ENCODE assay signal across 22 cellular contexts in the genomic region with DNA sequence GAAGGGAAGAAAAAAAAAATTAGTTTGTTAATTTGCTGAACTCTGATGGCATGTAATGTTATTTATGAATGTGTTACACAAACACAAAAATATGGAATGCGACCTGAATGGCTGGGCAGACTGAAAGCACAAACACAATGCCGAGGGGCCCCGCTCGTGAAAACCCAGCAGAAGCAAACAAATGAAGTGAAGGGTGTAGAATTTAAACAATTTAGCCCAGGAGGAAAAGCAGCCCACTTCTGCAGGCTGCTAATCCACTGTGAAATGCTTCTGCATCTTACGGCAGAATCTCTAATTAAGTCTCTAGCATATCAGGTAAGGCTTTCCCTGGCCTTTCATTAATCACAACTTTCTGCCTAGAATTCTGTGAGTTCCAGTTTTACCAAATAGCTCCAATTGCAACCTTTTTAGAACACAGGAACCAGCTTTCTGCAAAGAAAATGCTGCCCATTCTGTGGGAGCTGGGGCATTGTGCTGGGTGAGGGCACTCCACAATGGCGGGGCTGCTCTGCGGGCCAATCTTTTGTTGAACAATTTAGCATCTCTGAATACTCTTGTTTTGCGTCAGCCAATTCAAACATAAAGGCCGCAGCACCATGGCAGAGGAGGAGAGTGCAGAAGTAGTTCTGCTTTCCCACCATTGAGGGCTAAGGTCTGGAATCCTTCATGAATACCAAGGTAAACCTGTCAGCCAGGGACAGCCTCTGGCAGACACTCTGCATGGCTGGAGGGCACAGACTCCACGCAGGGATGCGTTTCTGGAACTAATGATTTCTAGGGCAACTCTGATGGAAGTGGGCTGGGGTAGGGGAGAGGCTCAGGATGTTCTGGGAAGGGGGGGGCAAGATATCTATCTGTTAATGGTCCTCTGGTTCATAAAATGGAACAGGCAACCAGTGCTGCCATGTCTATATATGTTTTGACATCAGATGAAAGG.
A peak's percentile ranks its signal among the peaks of the same experiment; 100 is the strongest.
DNase-seq lines count a peak whose midpoint lies in the region; ATAC-seq and TF ChIP-seq lines count a peak whose summit lies in the region.
"Had no signal": no experiment of that assay in that cellular context is flagged by ENCODE, and none has a peak within 500 bp of the region (broad histone marks: within the 10 kb centered on the region; RNA-seq: fewer than 3 reads in every experiment).

No MANE protein-coding gene starts in this region.

- 66% methylated on average over 11 of the region's 11 CpGs for WGBS in mesenchymal stem cell

- H3K4me2 ChIP-seq in mesenchymal stem cell (ENCODE audit: low read length, poor library complexity, severe bottlenecking), result no peak overlapping the region
- H3K4me2 ChIP-seq: PC-9 had no signal

- peaks cover 30 to 55% of the 10 kb centered on the region in 2 experiments for H3K36me3 ChIP-seq in mesenchymal stem cell (ENCODE audit: control insufficient read depth in 1 of 2, insufficient read depth in 2 of 2, low read depth in 1 of 2, low read length in 2 of 2)

- no peak overlapping the region for H4K8ac ChIP-seq in mesenchymal stem cell (ENCODE audit: low read length)

- no peaks in the 10 kb centered on the region for H3K27me3 ChIP-seq in mesenchymal stem cell (ENCODE audit: control insufficient read depth in 1 of 2, insufficient read depth in 1 of 2, low read length in 2 of 2)
- H3K27me3 ChIP-seq: ascending aorta had no signal

- no peak overlapping the region for H2AK5ac ChIP-seq in mesenchymal stem cell (ENCODE audit: low read length, severe bottlenecking)

- TF ChIP-seq CTCF in progenitor cell of endocrine pancreas (IDR thresholded peaks at IDR 0.05; ENCODE audit: unreplicated experiment), result no peak

- DNase-seq in ELF-1 (ENCODE audit: low read depth, low spot score) (peak; percentile 75), astrocyte of the hippocampus (ENCODE audit: low read depth, low spot score) (peak; percentile 57), mesenchymal stem cell (peak; percentile 14), progenitor cell of endocrine pancreas (ENCODE audit: low spot score, unreplicated experiment) (no peak), cortex of kidney (lab: John Stamatoyannopoulos, UW) (no peak), immature natural killer cell (no peak)
- no peak for DNase-seq in stimulated activated CD4-positive, alpha-beta T cell treated with anti-CD3 and anti-CD28 coated beads, Interleukin-2, amount 100 ng/mL, for 48 hours
- DNase-seq: activated CD4-positive, alpha-beta T cell treated with anti-CD3 and anti-CD28 coated beads, Interleukin-2, amount 50 U/mL, for 48 hours; activated T-cell treated with anti-CD3 and anti-CD28 coated beads, Interleukin-2, amount 50 U/mL, for 48 hours; CD4-positive, alpha-beta T cell; DND-41; NCI-H1417 treated with DMSO at 0.1 percent for 48 hours; NCI-H2029 treated with DMSO at 0.1 percent for 48 hours; NCI-H226; NCI-H69; PC-9; stimulated activated naive B cell treated with anti-CD40 and anti-IgM and Interleukin-4, amounts not matched to agents 10 μg/mL and 1 μg/mL and 100 μg/mL, for 72 hours; T-helper 2 cell had no signal

- H3K4me1 Mint-ChIP-seq in progenitor cell of endocrine pancreas (ENCODE audit: low read depth), result peaks cover 12% of the 10 kb centered on the region
- peaks cover 13 to 14% of the 10 kb centered on the region in 2 donors for H3K4me1 Mint-ChIP-seq in immature natural killer cell

- H3K36me3 Mint-ChIP-seq in progenitor cell of endocrine pancreas (ENCODE audit: insufficient read depth) (peaks cover 43% of the 10 kb centered on the region), immature natural killer cell (peaks cover 40 to 73% (median 43%) of the 10 kb centered on the region in 3 donors)

- H3K79me1 ChIP-seq in mesenchymal stem cell (replicated peaks; ENCODE audit: low read length, poor library complexity, severe bottlenecking), result no peaks in the 10 kb centered on the region

- no peak overlapping the region for H3K23ac ChIP-seq in mesenchymal stem cell (ENCODE audit: low read length in 2 of 2)

- no peak overlapping the region for H3K4me3 ChIP-seq in mesenchymal stem cell (ENCODE audit: insufficient read depth in 1 of 2, low read depth in 1 of 2, low read length in 2 of 2)
- H3K4me3 ChIP-seq: ascending aorta, PC-9 had no signal

- no peak overlapping the region for H2BK5ac ChIP-seq in mesenchymal stem cell (ENCODE audit: low read depth, low read length, poor library complexity, severe bottlenecking)

- peak overlapping the region; percentile 58 for H4K91ac ChIP-seq in mesenchymal stem cell (ENCODE audit: low read length)

- H3K14ac ChIP-seq in mesenchymal stem cell (ENCODE audit: low read length in 2 of 2), result no peak overlapping the region

- no peaks in the 10 kb centered on the region for H3K9me3 Mint-ChIP-seq in progenitor cell of endocrine pancreas (ENCODE audit: low read depth)
- H3K9me3 Mint-ChIP-seq in immature natural killer cell, result peaks cover 0 to 2% (median 0%) of the 10 kb centered on the region in 6 donors
- H3K9me3 Mint-ChIP-seq: CD4-positive, alpha-beta T cell; stimulated activated naive B cell treated with anti-CD40 and anti-IgM and Interleukin-4, amounts not matched to agents 10 μg/mL and 1 μg/mL and 100 μg/mL, for 72 hours had no signal

- no peak overlapping the region for H3K27ac ChIP-seq in mesenchymal stem cell (ENCODE audit: low read length, poor library complexity, severe bottlenecking)
- H3K27ac ChIP-seq: ascending aorta, PC-9 had no signal

- H2BK15ac ChIP-seq in mesenchymal stem cell (ENCODE audit: low read depth, poor library complexity, severe bottlenecking), result no peak overlapping the region

- no peak overlapping the region for H3K4ac ChIP-seq in mesenchymal stem cell (ENCODE audit: low read depth in 1 of 2, low read length in 2 of 2)

- no peak overlapping the region for H2AFZ ChIP-seq in mesenchymal stem cell (ENCODE audit: low read depth, low read length)
- H2AFZ ChIP-seq: PC-9 had no signal

- H2BK120ac ChIP-seq in mesenchymal stem cell (ENCODE audit: low read depth, low read length), result no peak overlapping the region

- H3K9ac ChIP-seq in mesenchymal stem cell (ENCODE audit: low read length), result no peak overlapping the region

- no peak for ATAC-seq in GM18861 (IDR thresholded peaks at IDR 0.05; ENCODE audit: unreplicated experiment)
- ATAC-seq: activated CD4-positive, CD25-positive, alpha-beta regulatory T cell treated with anti-CD3 and anti-CD28 coated beads, Interleukin-2, amount 50 U/mL, for 24 hours; esophagus mucosa; stimulated activated naive B cell treated with anti-CD40 and anti-IgM and Interleukin-4, amounts not matched to agents 10 μg/mL and 1 μg/mL and 100 μg/mL, for 72 hours had no signal

- peaks cover 12% of the 10 kb centered on the region for H3K4me1 ChIP-seq in mesenchymal stem cell (ENCODE audit: control insufficient read depth, insufficient read depth, low read depth, low read length)
- H3K4me1 ChIP-seq: ascending aorta had no signal

- H3K27ac Mint-ChIP-seq in progenitor cell of endocrine pancreas (peak overlapping the region; percentile 84), immature natural killer cell (no peak overlapping the region)
- H3K27ac Mint-ChIP-seq: CD4-positive, alpha-beta T cell; stimulated activated naive B cell treated with anti-CD40 and anti-IgM and Interleukin-4, amounts not matched to agents 10 μg/mL and 1 μg/mL and 100 μg/mL, for 72 hours had no signal

- H2BK12ac ChIP-seq in mesenchymal stem cell (ENCODE audit: low read length in 2 of 2), result peak overlapping the region in 1 of 2 experiments; percentile 55

- H3K27me3 Mint-ChIP-seq in progenitor cell of endocrine pancreas (no peaks in the 10 kb centered on the region), immature natural killer cell (ENCODE audit: low read depth in 3 of 3) (peaks cover 2 to 5% (median 4%) of the 10 kb centered on the region in 3 donors)
- H3K27me3 Mint-ChIP-seq: CD4-positive, alpha-beta T cell had no signal

- no peak overlapping the region for H3K4me3 Mint-ChIP-seq in progenitor cell of endocrine pancreas (ENCODE audit: low read depth)
- no peak overlapping the region for H3K4me3 Mint-ChIP-seq in immature natural killer cell
- H3K4me3 Mint-ChIP-seq: CD4-positive, alpha-beta T cell; stimulated activated naive B cell treated with anti-CD40 and anti-IgM and Interleukin-4, amounts not matched to agents 10 μg/mL and 1 μg/mL and 100 μg/mL, for 72 hours had no signal

- no peak overlapping the region for H3K18ac ChIP-seq in mesenchymal stem cell (ENCODE audit: low read depth in 1 of 2, low read length in 2 of 2)

- H3K9me3 ChIP-seq in mesenchymal stem cell (ENCODE audit: control insufficient read depth, low read length), result no peaks in the 10 kb centered on the region
- H3K9me3 ChIP-seq: ascending aorta had no signal

Comparison
In these comparisons a context has a peak if more than half of its experiments do, and no peak if none do; other contexts are left out.
1. DNase-seq: peak in ELF-1 (single experiment), astrocyte of the hippocampus (single experiment) and mesenchymal stem cell (single experiment); none in progenitor cell of endocrine pancreas (single experiment), cortex of kidney (single experiment), immature natural killer cell (0 of 3) and stimulated activated CD4-positive, alpha-beta T cell treated with anti-CD3 and anti-CD28 coated beads, Interleukin-2, amount 100 ng/mL, for 48 hours (0 of 2).